In genomic region chr19:36916991-36917390, GRCh38 we compare ENCODE assay signal across 9 cellular contexts. TPM values are rescaled to one million over a fixed set of nuclear protein-coding genes. Genes with fewer than 3 reads are reported as not detected.
A peak's percentile ranks its signal among the peaks of the same experiment; 100 is the strongest.
DNase-seq lines count a peak whose midpoint lies in the region; ATAC-seq and TF ChIP-seq lines count a peak whose summit lies in the region.
"Had no signal": no experiment of that assay in that cellular context is flagged by ENCODE, and none has a peak within 500 bp of the region (broad histone marks: within the 10 kb centered on the region; RNA-seq: fewer than 3 reads in every experiment).

No MANE protein-coding gene starts in this region.

- H3K27me3 Mint-ChIP-seq in activated naive CD8-positive, alpha-beta T cell treated with anti-CD3 and anti-CD28 coated beads, Interleukin-2, amount 10 ng/mL, durations not matched to agents 7 days and 5 days, result no peaks in the 10 kb centered on the region
- no peaks in the 10 kb centered on the region for H3K27me3 Mint-ChIP-seq in stimulated activated memory B cell treated with anti-CD40 and anti-IgM and Interleukin-4, amounts not matched to agents 10 μg/mL and 1 μg/mL and 100 μg/mL, for 72 hours

- peak overlapping the region; percentile 76; the same call in 1 of the 2 replicates for H3K9ac ChIP-seq in iPS-20b (ENCODE audit: low read depth, low read length)

- no peaks in the 10 kb centered on the region for H3K27me3 ChIP-seq in iPS-20b (ENCODE audit: insufficient read depth, low read length)

- no peak for ATAC-seq in activated naive CD8-positive, alpha-beta T cell treated with anti-CD3 and anti-CD28 coated beads, Interleukin-2, amount 10 ng/mL, durations not matched to agents 7 days and 5 days (ENCODE audit: low read depth)
- no peak for ATAC-seq in stimulated activated memory B cell treated with anti-CD40 and anti-IgM and Interleukin-4, amounts not matched to agents 10 μg/mL and 1 μg/mL and 100 μg/mL, for 72 hours
- ATAC-seq in HG03135 (IDR thresholded peaks at IDR 0.05; ENCODE audit: unreplicated experiment) (no peak), HG02973 (IDR thresholded peaks at IDR 0.05; ENCODE audit: unreplicated experiment) (no peak)

- peaks cover 19% of the 10 kb centered on the region for H3K9me3 Mint-ChIP-seq in activated naive CD8-positive, alpha-beta T cell treated with anti-CD3 and anti-CD28 coated beads, Interleukin-2, amount 10 ng/mL, durations not matched to agents 7 days and 5 days
- peaks cover 12% of the 10 kb centered on the region for H3K9me3 Mint-ChIP-seq in stimulated activated memory B cell treated with anti-CD40 and anti-IgM and Interleukin-4, amounts not matched to agents 10 μg/mL and 1 μg/mL and 100 μg/mL, for 72 hours

- peak overlapping the region; percentile 98 for H3K27ac Mint-ChIP-seq in activated naive CD8-positive, alpha-beta T cell treated with anti-CD3 and anti-CD28 coated beads, Interleukin-2, amount 10 ng/mL, durations not matched to agents 7 days and 5 days
- peak overlapping the region; percentile 94 for H3K27ac Mint-ChIP-seq in stimulated activated memory B cell treated with anti-CD40 and anti-IgM and Interleukin-4, amounts not matched to agents 10 μg/mL and 1 μg/mL and 100 μg/mL, for 72 hours

- no peak for DNase-seq in GM12865 (ENCODE audit: low read depth)
- DNase-seq in activated naive CD8-positive, alpha-beta T cell treated with anti-CD3 and anti-CD28 coated beads, Interleukin-2, amount 10 ng/mL, durations not matched to agents 7 days and 5 days, result peak; percentile 34
- no peak for DNase-seq in activated CD8-positive, alpha-beta memory T cell treated with anti-CD3 and anti-CD28 coated beads for 24 hours
- DNase-seq: left cardiac atrium had no signal

- H3K36me3 ChIP-seq in iPS-20b (ENCODE audit: insufficient read depth, low read depth, low read length), result peaks cover 11% of the 10 kb centered on the region; the same call in 1 of the 2 replicates

- POLR2A ChIA-PET in activated naive CD8-positive, alpha-beta T cell treated with anti-CD3 and anti-CD28 coated beads, Interleukin-2, amount 10 ng/mL, durations not matched to agents 7 days and 5 days (lab: Charles Lee), result interaction anchor here (0.5 to 1.5 kb wide), 6 partner anchors 66 to 590 kb away, joined by 3 to 9 read pairs (median 4); partner anchors contain the start of genes ZNF345, ZNF382, ZNF420 and ZNF790

- peaks cover 74% of the 10 kb centered on the region for H3K9me3 ChIP-seq in iPS-20b (ENCODE audit: insufficient read depth, low read depth, low read length)

- peak overlapping the region; percentile 87 for H3K27ac ChIP-seq in 22Rv1
- H3K27ac ChIP-seq in iPS-20b (ENCODE audit: low read length), result no peak overlapping the region

- H3K36me3 Mint-ChIP-seq in activated naive CD8-positive, alpha-beta T cell treated with anti-CD3 and anti-CD28 coated beads, Interleukin-2, amount 10 ng/mL, durations not matched to agents 7 days and 5 days, result peaks cover 66% of the 10 kb centered on the region
- H3K36me3 Mint-ChIP-seq in stimulated activated memory B cell treated with anti-CD40 and anti-IgM and Interleukin-4, amounts not matched to agents 10 μg/mL and 1 μg/mL and 100 μg/mL, for 72 hours, result peaks cover 61% of the 10 kb centered on the region

- H3K4me1 Mint-ChIP-seq in activated naive CD8-positive, alpha-beta T cell treated with anti-CD3 and anti-CD28 coated beads, Interleukin-2, amount 10 ng/mL, durations not matched to agents 7 days and 5 days, result peaks cover 22% of the 10 kb centered on the region
- H3K4me1 Mint-ChIP-seq in stimulated activated memory B cell treated with anti-CD40 and anti-IgM and Interleukin-4, amounts not matched to agents 10 μg/mL and 1 μg/mL and 100 μg/mL, for 72 hours, result peaks cover 29% of the 10 kb centered on the region

- no peak for TF ChIP-seq CTCF in 22Rv1 (IDR thresholded peaks at IDR 0.05)
- no peak for TF ChIP-seq CTCF in GM12865 (IDR thresholded peaks at IDR 0.05; ENCODE audit: insufficient read depth, low read depth, low read length, missing control alignments)

- H3K4me3 ChIP-seq in GM12865 (ENCODE audit: low read depth, low read length) (peak overlapping the region; percentile 73), iPS-20b (ENCODE audit: low read length) (peak overlapping the region; percentile 98)

- peak overlapping the region; percentile 88 for H3K4me3 Mint-ChIP-seq in activated naive CD8-positive, alpha-beta T cell treated with anti-CD3 and anti-CD28 coated beads, Interleukin-2, amount 10 ng/mL, durations not matched to agents 7 days and 5 days
- peak overlapping the region; percentile 92 for H3K4me3 Mint-ChIP-seq in stimulated activated memory B cell treated with anti-CD40 and anti-IgM and Interleukin-4, amounts not matched to agents 10 μg/mL and 1 μg/mL and 100 μg/mL, for 72 hours

- H3K4me1 ChIP-seq in iPS-20b (ENCODE audit: insufficient read depth, low read length), result no peaks in the 10 kb centered on the region

RNA-seq across cellular contexts. Expression of gene ZNF568, which starts 0.9 kb away (rescaled TPM):
- 10 to 100 TPM; 13.2 to 14.7 TPM for total RNA-seq in activated naive CD8-positive, alpha-beta T cell treated with anti-CD3 and anti-CD28 coated beads, Interleukin-2, amount 10 ng/mL, durations not matched to agents 7 days and 5 days

RNA-seq across cellular contexts. Expression of gene ZNF829, which starts 0.9 kb away (rescaled TPM):
- 1 to 10 TPM; 8.4 to 9.0 TPM for total RNA-seq in activated naive CD8-positive, alpha-beta T cell treated with anti-CD3 and anti-CD28 coated beads, Interleukin-2, amount 10 ng/mL, durations not matched to agents 7 days and 5 days
